ENCODE assay signal across 8 cellular contexts in the genomic region with DNA sequence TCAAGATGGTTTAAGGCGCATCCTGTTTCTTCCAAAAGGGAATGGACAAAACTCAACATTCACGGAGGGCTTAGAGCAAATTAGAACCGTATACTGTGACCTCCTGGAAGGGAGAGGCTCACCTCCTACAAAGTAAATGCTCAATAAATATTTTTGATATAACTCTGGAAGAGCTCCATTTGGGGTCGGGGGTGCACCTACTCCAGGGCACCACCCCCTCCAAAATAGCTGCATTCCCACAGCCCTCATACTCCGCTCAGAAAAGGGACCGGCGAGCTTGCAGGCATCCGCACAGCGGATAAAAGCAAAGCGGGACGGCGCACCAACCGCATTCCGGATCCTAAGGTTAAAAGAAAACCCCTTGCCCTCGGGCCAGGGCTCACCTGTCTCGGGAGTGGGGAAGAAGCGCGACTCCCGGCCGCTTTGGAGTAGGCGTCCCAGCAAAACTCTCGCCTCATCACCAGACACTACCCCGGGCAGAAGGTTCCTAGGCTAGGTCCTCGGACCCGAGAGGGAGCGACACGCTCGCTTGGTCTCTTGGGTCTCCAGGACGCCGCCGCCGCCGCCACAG. TPM values are rescaled to one million over a fixed set of nuclear protein-coding genes. Genes with fewer than 3 reads are reported as not detected.
DNase-seq lines count a peak whose midpoint lies in the region; ATAC-seq and TF ChIP-seq lines count a peak whose summit lies in the region.

No MANE protein-coding gene starts in this region.

- DNase-seq in NCI-H82 (lab: John Stamatoyannopoulos, UW) (peak; percentile 45), NCI-H82 treated with DMSO at 0.1 percent for 48 hours (lab: John Stamatoyannopoulos, UW; ENCODE audit: unreplicated experiment) (no peak), Panc1 (ENCODE audit: low read depth, low spot score) (no peak), epithelial cell of proximal tubule (ENCODE audit: low read depth) (no peak), osteocyte (ENCODE audit: extremely low spot score, unreplicated experiment) (no peak), SIG-M5 (lab: John Stamatoyannopoulos, UW) (no peak), NCI-H774 (lab: John Stamatoyannopoulos, UW) (no peak)
- DNase-seq in stimulated activated CD4-positive, alpha-beta T cell treated with anti-CD3 and anti-CD28 coated beads, Interleukin-12 subunit alpha, Interleukin-12 subunit beta, amount 100 ng/mL, for 4 hours, result no peak

- in situ Hi-C loops in Panc1 (cut with HindIII; ENCODE audit: low pct_unique_long_range_greater_than_20kb, low sequenced_read_pairs), result no loop called here

- TF ChIP-seq CTCF in Panc1 (IDR thresholded peaks at IDR 0.05), result no peak
- TF ChIP-seq CTCF in epithelial cell of proximal tubule (conservative IDR thresholded peaks at IDR 0.05; ENCODE audit: low read depth, low read length), result no peak
- no peak for TF ChIP-seq CTCF in osteocyte (IDR thresholded peaks at IDR 0.05)

- H3K4me3 Mint-ChIP-seq in osteocyte (ENCODE audit: unreplicated experiment), result peak overlapping the region; percentile 99

- no peaks in the 10 kb centered on the region for H3K9me3 Mint-ChIP-seq in osteocyte (ENCODE audit: unreplicated experiment)

- H3K4me3 ChIP-seq in Panc1 (ENCODE audit: low read depth in 2 of 2, low read length in 2 of 2) (peak overlapping the region; percentile 96 to 99), epithelial cell of proximal tubule (ENCODE audit: low read depth, low read length) (peak overlapping the region; percentile 83)

- H3K27me3 ChIP-seq in Panc1 (ENCODE audit: control insufficient read depth, insufficient read depth, low read length), result no peaks in the 10 kb centered on the region

- H3K4me1 ChIP-seq in Panc1 (ENCODE audit: control insufficient read depth, insufficient read depth, low read length), result peaks cover 30% of the 10 kb centered on the region

- CTCF ChIA-PET in Panc1 (lab: Charles Lee), result interaction anchor here (1.4 kb wide), 1 partner anchor 10 kb away, joined by 3 read pairs; no protein-coding TSS in a partner anchor

- POLR2A ChIA-PET in Panc1 (lab: Charles Lee), result no interaction called here

- BruUV-seq in Panc1 (replicated peaks; lab: Mats Ljungman, UMichigan), result no TSS peak

- peaks cover 10% of the 10 kb centered on the region for H3K36me3 ChIP-seq in Panc1 (ENCODE audit: control insufficient read depth, insufficient read depth, low read length)

- peak; percentile 14; the same call in 1 of the 2 replicates for ATAC-seq in Panc1

- H3K4me1 Mint-ChIP-seq in osteocyte (ENCODE audit: unreplicated experiment), result peaks cover 28% of the 10 kb centered on the region

- H3K27ac ChIP-seq in Panc1 (ENCODE audit: low read length), result peak overlapping the region; percentile 96

- H3K9me3 ChIP-seq in Panc1 (ENCODE audit: control insufficient read depth, insufficient read depth, low read depth, low read length), result no peaks in the 10 kb centered on the region

- H3K27ac Mint-ChIP-seq in osteocyte (ENCODE audit: unreplicated experiment), result peak overlapping the region; percentile 100

- H3K36me3 Mint-ChIP-seq in osteocyte (ENCODE audit: unreplicated experiment), result peaks cover 4% of the 10 kb centered on the region

- intact Hi-C loops in Panc1 (cut with micrococcal nuclease; ENCODE audit: unreplicated experiment), result loop anchor here (5.0 kb wide), 1 partner anchor 851 kb away; no protein-coding TSS in a partner anchor

- H3K27me3 Mint-ChIP-seq in osteocyte (ENCODE audit: unreplicated experiment), result no peaks in the 10 kb centered on the region

RNA-seq across cellular contexts. Expression of gene WDPCP, which starts 0.4 kb away (rescaled TPM):
- total RNA-seq in Panc1 (2021; ENCODE audit: unreplicated experiment), result 7.4 TPM
- 3.7 TPM for polyA plus RNA-seq in Panc1 (2012; ENCODE audit: insufficient read length)
- total RNA-seq in epithelial cell of proximal tubule, result 1.6 and 2.6 TPM in 2 replicates
- 11.1 and 12.4 TPM in 2 replicates for total RNA-seq in osteocyte

RNA-seq across cellular contexts. Expression of gene MDH1, which starts 0.9 kb away (rescaled TPM):
- total RNA-seq in Panc1 (2021; ENCODE audit: unreplicated experiment), result 200 TPM
- polyA plus RNA-seq in Panc1 (2012; ENCODE audit: insufficient read length), result 159 TPM
- 209 and 227 TPM in 2 replicates for total RNA-seq in epithelial cell of proximal tubule
- total RNA-seq in osteocyte, result 112 TPM in 2 replicates
